Comparison of ENCODE assay signal across 1 cellular context in genomic region chr7:64794171-64794844, GRCh38.
A peak's percentile ranks its signal among the peaks of the same experiment; 100 is the strongest.
TF ChIP-seq lines count a peak whose summit lies in the region.

Gene ZNF138, plus strand, starts transcription at chr7:64794428. Its CDS starts 141 bp downstream, at chr7:64794569.

TF ChIP-seq in K562, 482 proteins besides CTCF, POLR2A, EP300 and RAD21 (continued from another document and continues in another):
- no peak for TF ChIP-seq CGGBP1 (CRISPR knock-in tag; IDR thresholded peaks at IDR 0.05)
- peak; percentile 47; the same call in 1 of the 2 replicates for TF ChIP-seq GTF2F1 (IDR thresholded peaks at IDR 0.05; ENCODE audit: low read depth, low read length)
- TF ChIP-seq POLR2H (tag; IDR thresholded peaks at IDR 0.05; ENCODE audit: low read depth): peak; percentile 60
- TF ChIP-seq BCLAF1 (IDR thresholded peaks at IDR 0.05; ENCODE audit: borderline replicate concordance in 1 of 2, control insufficient read depth in 1 of 2, low read depth in 2 of 2, low read length in 1 of 2): no peak
- no peak for TF ChIP-seq PCBP2 (IDR thresholded peaks at IDR 0.05; ENCODE audit: low read depth, low read length, poor library complexity, severe bottlenecking)
- peak; percentile 86 for TF ChIP-seq TFAP4 (CRISPR knock-in tag; IDR thresholded peaks at IDR 0.05; ENCODE audit: borderline replicate concordance)
- TF ChIP-seq STAG1 (CRISPR knock-in tag; IDR thresholded peaks at IDR 0.05; ENCODE audit: borderline replicate concordance): no peak
- no peak for TF ChIP-seq SREBF2 (CRISPR knock-in tag; IDR thresholded peaks at IDR 0.05)
- no peak for TF ChIP-seq PHF21A (IDR thresholded peaks at IDR 0.05; ENCODE audit: borderline replicate concordance, low read depth)
- TF ChIP-seq COPS2 (conservative IDR thresholded peaks at IDR 0.05): no peak
- TF ChIP-seq CBX3 (IDR thresholded peaks at IDR 0.05; ENCODE audit: borderline replicate concordance in 1 of 2, low read length in 2 of 2): no peak
- TF ChIP-seq ZNF12 (CRISPR knock-in tag; IDR thresholded peaks at IDR 0.05): peak; percentile 92
- TF ChIP-seq ID3 (CRISPR knock-in tag; IDR thresholded peaks at IDR 0.05): no peak
- TF ChIP-seq ID3 (tag; IDR thresholded peaks at IDR 0.05): no peak
- peak; percentile 91 for TF ChIP-seq PHF8 (IDR thresholded peaks at IDR 0.05; ENCODE audit: borderline replicate concordance, low read length)
- no peak for TF ChIP-seq EZH2 (IDR thresholded peaks at IDR 0.05; ENCODE audit: borderline replicate concordance, low read depth, low read length)
- TF ChIP-seq GTF2E2 (tag; IDR thresholded peaks at IDR 0.05): peak; percentile 70; the same call in 1 of the 2 replicates
- TF ChIP-seq RUNX1 (IDR thresholded peaks at IDR 0.05; ENCODE audit: low read depth): no peak
- peak; percentile 99 for TF ChIP-seq NFYB (IDR thresholded peaks at IDR 0.05; ENCODE audit: extremely low read depth, insufficient read length)
- TF ChIP-seq EGR1 (conservative IDR thresholded peaks at IDR 0.05): peak; percentile 66
- 0 out of 2 replicates have a peak, but pooled peaks have one; percentile 22 for TF ChIP-seq SMAD4 (CRISPR knock-in tag; conservative IDR thresholded peaks at IDR 0.05)
- TF ChIP-seq ZNF444 (CRISPR knock-in tag; IDR thresholded peaks at IDR 0.05): no peak
- peak; percentile 87 for TF ChIP-seq CHD2 (IDR thresholded peaks at IDR 0.05; ENCODE audit: low read depth, low read length)
- TF ChIP-seq PKNOX1 (IDR thresholded peaks at IDR 0.05): peak; percentile 99
- no peak for TF ChIP-seq CREB3 (tag; conservative IDR thresholded peaks at IDR 0.05; ENCODE audit: low read depth)
- peak; percentile 97 for TF ChIP-seq MBD2 (IDR thresholded peaks at IDR 0.05; ENCODE audit: borderline replicate concordance, low read depth)
- peak; percentile 81 for TF ChIP-seq CXXC5 (CRISPR knock-in tag; IDR thresholded peaks at IDR 0.05)
- no peak for TF ChIP-seq ZBTB49 (CRISPR knock-in tag; IDR thresholded peaks at IDR 0.05; ENCODE audit: borderline replicate concordance)
- TF ChIP-seq NR2F6 (CRISPR knock-in tag; IDR thresholded peaks at IDR 0.05): no peak
- no peak for TF ChIP-seq STAT5B (CRISPR knock-in tag; IDR thresholded peaks at IDR 0.05)
- TF ChIP-seq ARID2 (IDR thresholded peaks at IDR 0.05): no peak
- TF ChIP-seq ZNF512 (tag; IDR thresholded peaks at IDR 0.05): no peak
- no peak for TF ChIP-seq ZBTB43 (CRISPR knock-in tag; IDR thresholded peaks at IDR 0.05)
- TF ChIP-seq FOXM1 (IDR thresholded peaks at IDR 0.05; ENCODE audit: low read depth): peak; percentile 63
- TF ChIP-seq FOXM1 (CRISPR knock-in tag; IDR thresholded peaks at IDR 0.05; ENCODE audit: low read depth): no peak
- 0 out of 4 replicates have a peak, but pooled peaks of 1 of the 2 experiments have one; percentile 38 for TF ChIP-seq RCOR1 (IDR thresholded peaks at IDR 0.05; ENCODE audit: borderline replicate concordance in 1 of 2, low read depth in 2 of 2, low read length in 2 of 2)
- TF ChIP-seq SUPT5H (IDR thresholded peaks at IDR 0.05): peak; percentile 94
- TF ChIP-seq NCOA1 (IDR thresholded peaks at IDR 0.05; ENCODE audit: low read depth): peak; percentile 63
- TF ChIP-seq ZNF592 (IDR thresholded peaks at IDR 0.05): no peak
- TF ChIP-seq NCOA2 (IDR thresholded peaks at IDR 0.05; ENCODE audit: partially characterized antibody in 2 of 2): no peak
- TF ChIP-seq TAF7 (tag; IDR thresholded peaks at IDR 0.05): peak; percentile 76
- no peak for TF ChIP-seq HSF4 (CRISPR knock-in tag; IDR thresholded peaks at IDR 0.05; ENCODE audit: borderline replicate concordance)
- 0 out of 2 replicates have a peak, but pooled peaks have one; percentile 3 for TF ChIP-seq CBFA2T3 (IDR thresholded peaks at IDR 0.05)
- TF ChIP-seq JUND (IDR thresholded peaks at IDR 0.05; ENCODE audit: borderline replicate concordance, low read depth, low read length): peak; percentile 76
- TF ChIP-seq JUND (tag; IDR thresholded peaks at IDR 0.05; ENCODE audit: borderline replicate concordance, low read depth, low read length): no peak
- TF ChIP-seq LEF1 (IDR thresholded peaks at IDR 0.05): peak; percentile 74
- no peak for TF ChIP-seq ZNF57 (CRISPR knock-in tag; IDR thresholded peaks at IDR 0.05)
- TF ChIP-seq ATF1 (CRISPR knock-in tag; IDR thresholded peaks at IDR 0.05): no peak
- peak; percentile 96 for TF ChIP-seq ATF1 (tag; IDR thresholded peaks at IDR 0.05)
- TF ChIP-seq NFRKB (IDR thresholded peaks at IDR 0.05; ENCODE audit: low read depth): peak; percentile 47; the same call in 1 of the 2 replicates
- TF ChIP-seq ZNF239 (CRISPR knock-in tag; IDR thresholded peaks at IDR 0.05): no peak
- no peak for TF ChIP-seq DPF2 (IDR thresholded peaks at IDR 0.05)
- no peak for TF ChIP-seq ZNF224 (CRISPR knock-in tag; IDR thresholded peaks at IDR 0.05)
- TF ChIP-seq SOX6 (IDR thresholded peaks at IDR 0.05): peak; percentile 35; the same call in 1 of the 2 replicates
- TF ChIP-seq ZNF778 (CRISPR knock-in tag; IDR thresholded peaks at IDR 0.05): no peak
